Comparison of ENCODE assay signal across 20 cellular contexts in the genomic region with DNA sequence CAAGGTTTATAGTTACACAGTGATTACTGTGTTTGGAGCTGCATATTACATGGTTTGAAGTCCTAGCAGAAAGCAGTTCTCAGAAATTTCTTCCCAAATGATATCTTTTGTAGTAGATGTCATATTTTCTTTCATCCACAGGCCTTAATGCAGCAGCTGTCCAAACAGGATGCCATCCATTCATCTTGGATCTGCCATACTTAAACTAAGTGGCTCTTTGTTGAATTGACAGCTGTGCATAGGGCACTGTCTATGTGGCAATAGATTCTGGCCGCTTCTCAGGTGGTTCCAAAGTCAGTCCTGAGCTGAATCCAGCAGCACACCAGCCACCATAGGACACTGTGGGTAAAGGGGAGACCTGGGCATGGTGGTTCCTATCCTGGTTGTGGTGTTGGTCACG. TPM values are rescaled to one million over a fixed set of nuclear protein-coding genes. Genes with fewer than 3 reads are reported as not detected.
DNase-seq lines count a peak whose midpoint lies in the region.
"Had no signal": no experiment of that assay in that cellular context is flagged by ENCODE, and none has a peak within 500 bp of the region (broad histone marks: within the 10 kb centered on the region; RNA-seq: fewer than 3 reads in every experiment).

No MANE protein-coding gene starts in this region.

- no peak overlapping the region for H3K4me3 ChIP-seq in skeletal muscle cell (ENCODE audit: low read depth, low read length)
- H3K4me3 ChIP-seq: GM23338, Peyer's patch had no signal

- peak; percentile 75 for DNase-seq in DMS153 (lab: John Stamatoyannopoulos, UW)
- no peak for DNase-seq in DMS153 treated with DMSO at 0.1 percent for 48 hours (lab: John Stamatoyannopoulos, UW; ENCODE audit: unreplicated experiment)
- DNase-seq in NCI-H146 treated with DMSO at 0.1 percent for 48 hours (lab: John Stamatoyannopoulos, UW; ENCODE audit: unreplicated experiment): peak; percentile 23
- DNase-seq in NCI-H774 (lab: John Stamatoyannopoulos, UW): peak; percentile 4
- DNase-seq in skeletal muscle cell (ENCODE audit: low read depth): peak; percentile 31
- DNase-seq in mucosa of gallbladder (ENCODE audit: low spot score): no peak
- DNase-seq in AML-193 (lab: John Stamatoyannopoulos, UW): no peak
- DNase-seq in activated T-cell treated with anti-CD3 and anti-CD28 coated beads, Interleukin-2, amount 50 U/mL, for 48 hours: no peak
- DNase-seq: DMS79, HCEC 1CT, Karpas-422, MM.1S, NCI-H1105, NCI-H187 treated with DMSO at 0.1 percent for 48 hours, NCI-H2171, NCI-H446 treated with DMSO at 0.1 percent for 48 hours, Peyer's patch, SK-N-SH, T-helper 1 cell had no signal

RNA-seq across cellular contexts. Expression of gene SPRY2, which starts 41.6 kb away (rescaled TPM):
- 21.8 TPM for total RNA-seq in mucosa of gallbladder

Comparison
In these comparisons a context has a peak if more than half of its experiments do, and no peak if none do; other contexts are left out.
1. DNase-seq: peak in DMS153 (single experiment), NCI-H146 treated with DMSO at 0.1 percent for 48 hours (single experiment), NCI-H774 (single experiment) and skeletal muscle cell (single experiment); none in DMS153 treated with DMSO at 0.1 percent for 48 hours (single experiment), mucosa of gallbladder (single experiment), AML-193 (0 of 2) and activated T-cell treated with anti-CD3 and anti-CD28 coated beads, Interleukin-2, amount 50 U/mL, for 48 hours (0 of 2).